In the genomic region with DNA sequence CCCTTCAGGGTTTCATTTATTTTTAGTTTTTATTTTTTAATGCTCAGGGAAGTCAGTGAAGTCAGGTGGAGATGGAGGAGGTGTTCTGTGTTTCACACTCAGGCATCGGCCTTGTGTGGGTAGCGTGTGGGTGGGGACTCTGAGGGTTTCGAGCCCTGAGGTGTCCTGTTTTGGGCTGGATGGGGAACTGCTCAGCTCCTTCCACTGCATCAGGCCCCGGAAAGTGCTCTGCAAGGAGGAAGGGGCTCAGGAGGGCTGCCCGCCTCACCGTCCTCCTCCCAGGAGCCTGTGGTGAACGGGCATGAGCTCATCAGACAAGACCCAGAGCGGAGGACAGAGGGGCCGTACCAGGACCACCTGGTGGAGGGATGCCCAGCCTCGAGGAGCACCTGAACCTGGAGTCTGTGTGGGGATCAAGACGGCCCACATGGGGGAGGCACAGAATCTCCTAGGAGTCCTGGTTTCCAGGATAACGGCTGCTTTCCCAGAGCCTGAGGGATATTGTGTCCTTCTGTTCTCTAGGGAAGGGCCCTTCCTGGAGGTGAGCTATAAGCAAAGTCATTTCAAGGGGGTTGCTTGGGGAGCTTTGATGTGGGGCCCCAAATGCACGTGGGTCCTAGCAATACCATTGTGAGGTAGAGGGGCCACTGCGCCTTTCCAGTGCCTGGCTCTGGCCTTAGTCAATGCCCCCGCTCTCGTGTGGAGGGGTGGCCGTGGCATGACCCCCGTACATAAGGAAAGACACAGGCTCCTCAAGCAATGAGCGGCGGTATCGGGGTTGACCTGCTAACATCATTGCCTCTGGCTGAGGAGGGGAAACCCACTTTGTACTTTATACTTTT, we compare ENCODE assay signal across 27 cellular contexts. TPM values are rescaled to one million over a fixed set of nuclear protein-coding genes. Genes with fewer than 3 reads are reported as not detected.
DNase-seq lines count a peak whose midpoint lies in the region; ATAC-seq and TF ChIP-seq lines count a peak whose summit lies in the region.
"Had no signal": no experiment of that assay in that cellular context is flagged by ENCODE, and none has a peak within 500 bp of the region (broad histone marks: within the 10 kb centered on the region; RNA-seq: fewer than 3 reads in every experiment).

No MANE protein-coding gene starts in this region.

- POLR2A ChIA-PET in activated CD8-positive, alpha-beta T cell treated with anti-CD3 and anti-CD28 coated beads for 36 hours (lab: Charles Lee): no interaction called here

- no peak for ATAC-seq in activated CD8-positive, alpha-beta T cell treated with anti-CD3 and anti-CD28 coated beads for 36 hours
- ATAC-seq in natural killer cell (no peak), HG02973 (IDR thresholded peaks at IDR 0.05; ENCODE audit: unreplicated experiment) (no peak), GM21381 (IDR thresholded peaks at IDR 0.05; ENCODE audit: unreplicated experiment) (no peak)
- ATAC-seq in stimulated activated naive CD8-positive, alpha-beta T cell treated with anti-CD3 and anti-CD28 coated beads, Interleukin-15, Interleukin-2, amounts not matched to agents 100 U/mL and 50 U/mL, for 24 hours: no peak
- ATAC-seq: gastroesophageal sphincter, mucosa of descending colon, pancreas had no signal

- peak overlapping the region; percentile 55 for H3K27ac Mint-ChIP-seq in activated CD8-positive, alpha-beta T cell treated with anti-CD3 and anti-CD28 coated beads for 36 hours
- H3K27ac Mint-ChIP-seq in natural killer cell (peak overlapping the region; percentile 94 to 97), type B pancreatic cell (no peak overlapping the region)
- H3K27ac Mint-ChIP-seq: activated naive CD4-positive, alpha-beta T cell treated with anti-CD3 and anti-CD28 coated beads, Interleukin-2, amount 50 U/mL, for 24 hours; activated T-helper 17 cell treated with anti-CD3 and anti-CD28 coated beads, Interleukin-2, amount 50 U/mL, for 72 hours; nephron had no signal

- no peak for TF ChIP-seq CTCF in activated CD8-positive, alpha-beta T cell treated with anti-CD3 and anti-CD28 coated beads for 36 hours (IDR thresholded peaks at IDR 0.05)
- no peak for TF ChIP-seq CTCF in natural killer cell (IDR thresholded peaks at IDR 0.05)
- TF ChIP-seq CTCF in type B pancreatic cell (conservative IDR thresholded peaks at IDR 0.05): no peak

- H3K27me3 Mint-ChIP-seq in activated CD8-positive, alpha-beta T cell treated with anti-CD3 and anti-CD28 coated beads for 36 hours: peaks cover 2% of the 10 kb centered on the region
- H3K27me3 Mint-ChIP-seq in natural killer cell (ENCODE audit: low read depth in 2 of 2) (peaks cover 10% of the 10 kb centered on the region in 2 donors), type B pancreatic cell (peaks cover 2% of the 10 kb centered on the region)

- DNase-seq in activated CD8-positive, alpha-beta memory T cell treated with anti-CD3 and anti-CD28 coated beads for 24 hours: peak; percentile 50
- DNase-seq in activated CD8-positive, alpha-beta memory T cell treated with anti-CD3 and anti-CD28 coated beads, Interleukin-2, amount 50 U/mL, for 4 hours: no peak
- no peak for DNase-seq in activated CD8-positive, alpha-beta T cell treated with anti-CD3 and anti-CD28 coated beads for 36 hours
- no peak for DNase-seq in natural killer cell
- DNase-seq in type B pancreatic cell (ENCODE audit: extremely low spot score, unreplicated experiment): peak; percentile 64
- no peak for DNase-seq in stimulated activated naive CD8-positive, alpha-beta T cell treated with anti-CD3 and anti-CD28 coated beads, Interleukin-15, Interleukin-2, amounts not matched to agents 100 U/mL and 50 U/mL, for 24 hours
- DNase-seq: 8988T; activated CD4-positive, alpha-beta T cell treated with anti-CD3 and anti-CD28 coated beads, Interleukin-2, amount 10 ng/mL, durations not matched to agents 24 days and 14 days; amniotic stem cell; CD4-positive, CD25-positive, alpha-beta regulatory T cell; KBM-7; mucosa of descending colon; NCI-H1105 treated with DMSO at 0.1 percent for 48 hours; NCI-H2029; NCI-H526; pancreas; retina; stomach; thyroid gland had no signal

- peaks cover 25% of the 10 kb centered on the region for H3K4me1 Mint-ChIP-seq in activated CD8-positive, alpha-beta T cell treated with anti-CD3 and anti-CD28 coated beads for 36 hours (ENCODE audit: low read depth)
- peaks cover 21 to 45% of the 10 kb centered on the region in 2 donors for H3K4me1 Mint-ChIP-seq in natural killer cell
- peaks cover 7% of the 10 kb centered on the region for H3K4me1 Mint-ChIP-seq in type B pancreatic cell (ENCODE audit: unreplicated experiment)

- CTCF ChIA-PET in activated CD8-positive, alpha-beta T cell treated with anti-CD3 and anti-CD28 coated beads for 36 hours (lab: Charles Lee): no interaction called here

- H3K36me3 Mint-ChIP-seq in activated CD8-positive, alpha-beta T cell treated with anti-CD3 and anti-CD28 coated beads for 36 hours (ENCODE audit: low read depth): peaks cover 2% of the 10 kb centered on the region
- H3K36me3 Mint-ChIP-seq in natural killer cell: no peaks in the 10 kb centered on the region
- no peaks in the 10 kb centered on the region for H3K36me3 Mint-ChIP-seq in type B pancreatic cell
- H3K36me3 Mint-ChIP-seq: activated naive CD4-positive, alpha-beta T cell treated with anti-CD3 and anti-CD28 coated beads, Interleukin-2, amount 50 U/mL, for 24 hours; brain; CD4-positive, CD25-positive, alpha-beta regulatory T cell; T-cell had no signal

- no peak overlapping the region for H3K4me3 Mint-ChIP-seq in activated CD8-positive, alpha-beta T cell treated with anti-CD3 and anti-CD28 coated beads for 36 hours
- H3K4me3 Mint-ChIP-seq in natural killer cell (peak overlapping the region; percentile 82), type B pancreatic cell (no peak overlapping the region)
- H3K4me3 Mint-ChIP-seq: activated CD4-positive, alpha-beta T cell treated with anti-CD3 and anti-CD28 coated beads, Interleukin-2, amount 10 ng/mL, durations not matched to agents 24 days and 14 days; activated naive CD4-positive, alpha-beta T cell treated with anti-CD3 and anti-CD28 coated beads, Interleukin-2, amount 50 U/mL, for 24 hours; activated T-helper 17 cell treated with anti-CD3 and anti-CD28 coated beads, Interleukin-2, amount 50 U/mL, for 72 hours; brain; CD4-positive, CD25-positive, alpha-beta regulatory T cell; nephron; T-cell had no signal

- intact Hi-C loops in activated CD8-positive, alpha-beta T cell treated with anti-CD3 and anti-CD28 coated beads for 36 hours (cut with micrococcal nuclease): no loop called here
- intact Hi-C loops in natural killer cell (cut with micrococcal nuclease): loop anchor here (2.0 to 10.0 kb wide), 3 partner anchors 271 to 693 kb away; no protein-coding TSS in a partner anchor

- no peaks in the 10 kb centered on the region for H3K9me3 Mint-ChIP-seq in activated CD8-positive, alpha-beta T cell treated with anti-CD3 and anti-CD28 coated beads for 36 hours
- H3K9me3 Mint-ChIP-seq in natural killer cell (peaks cover 0 to 2% of the 10 kb centered on the region in 2 donors), type B pancreatic cell (no peaks in the 10 kb centered on the region)
- H3K9me3 Mint-ChIP-seq: activated CD4-positive, alpha-beta T cell treated with anti-CD3 and anti-CD28 coated beads, Interleukin-2, amount 10 ng/mL, durations not matched to agents 24 days and 14 days; activated naive CD4-positive, alpha-beta T cell treated with anti-CD3 and anti-CD28 coated beads, Interleukin-2, amount 50 U/mL, for 24 hours; activated T-helper 17 cell treated with anti-CD3 and anti-CD28 coated beads, Interleukin-2, amount 50 U/mL, for 72 hours; CD4-positive, CD25-positive, alpha-beta regulatory T cell; nephron had no signal

RNA-seq across cellular contexts. Expression of gene GAS6, which starts 13.5 kb away (rescaled TPM):
- total RNA-seq in activated CD8-positive, alpha-beta T cell treated with anti-CD3 and anti-CD28 coated beads for 36 hours: under 1 TPM; 0.23 to 0.25 TPM
- total RNA-seq in natural killer cell (1 to 10 TPM in 1 of 3 donors, under 1 TPM in 2; 0.40 to 1.4 (median 0.41) TPM), type B pancreatic cell (ENCODE audit: low replicate concordance) (42.9 and 102 TPM in 2 replicates)

Comparison
In these comparisons a context has a peak if more than half of its experiments do, and no peak if none do; other contexts are left out.
1. DNase-seq: peak in activated CD8-positive, alpha-beta memory T cell treated with anti-CD3 and anti-CD28 coated beads for 24 hours (single experiment) and type B pancreatic cell (single experiment); none in activated CD8-positive, alpha-beta memory T cell treated with anti-CD3 and anti-CD28 coated beads, Interleukin-2, amount 50 U/mL, for 4 hours (single experiment), activated CD8-positive, alpha-beta T cell treated with anti-CD3 and anti-CD28 coated beads for 36 hours (single experiment), natural killer cell (single experiment) and stimulated activated naive CD8-positive, alpha-beta T cell treated with anti-CD3 and anti-CD28 coated beads, Interleukin-15, Interleukin-2, amounts not matched to agents 100 U/mL and 50 U/mL, for 24 hours (single experiment).
2. RNA of gene GAS6, which starts 13.5 kb away (total RNA-seq): 42.9 to 102 TPM in type B pancreatic cell; 0.40 to 1.4 TPM in natural killer cell and 0.23 to 0.25 TPM in activated CD8-positive, alpha-beta T cell treated with anti-CD3 and anti-CD28 coated beads for 36 hours; every median in the first group is over 10 times any median in the second.